Comparison of ENCODE assay signal across 25 cellular contexts in the genomic region with DNA sequence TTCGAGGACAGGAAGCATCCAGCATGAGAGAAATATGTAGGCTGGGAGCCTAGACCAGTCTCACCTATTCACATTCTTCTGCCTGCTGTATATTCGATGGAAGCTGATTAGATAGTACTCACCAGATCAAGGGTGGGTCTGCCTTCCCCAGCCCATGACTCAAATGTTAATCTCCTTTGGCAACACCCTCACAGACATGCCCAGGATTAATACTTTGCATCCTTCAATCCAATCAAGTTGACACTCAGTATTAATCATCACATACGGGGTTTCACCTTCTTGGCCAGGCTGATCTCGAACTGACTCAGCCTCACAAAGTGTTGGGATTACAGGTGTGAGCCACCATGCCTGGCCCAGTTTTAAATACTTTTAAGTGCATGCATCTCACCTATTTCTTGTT. TPM values are rescaled to one million over a fixed set of nuclear protein-coding genes. Genes with fewer than 3 reads are reported as not detected.
A peak's percentile ranks its signal among the peaks of the same experiment; 100 is the strongest.
DNase-seq lines count a peak whose midpoint lies in the region; TF ChIP-seq lines count a peak whose summit lies in the region.
"Had no signal": no experiment of that assay in that cellular context is flagged by ENCODE, and none has a peak within 500 bp of the region (broad histone marks: within the 10 kb centered on the region; RNA-seq: fewer than 3 reads in every experiment).

No MANE protein-coding gene starts in this region.

- H3K4me1 ChIP-seq in trophoblast cell (ENCODE audit: control insufficient read depth in 1 of 2, insufficient read depth in 2 of 2, low read length in 2 of 2) (no peaks in the 10 kb centered on the region), prostate gland (replicated peaks) (no peaks in the 10 kb centered on the region)
- H3K4me1 ChIP-seq: BLaER1 treated with 17β-estradiol and CSF1 and Interleukin-3, amounts not matched to agents 10 nM and 100 nM; Caco-2 had no signal

- H4K91ac ChIP-seq in trophoblast cell (ENCODE audit: low read depth, low read length) = no peak overlapping the region

- no peak overlapping the region for H3K9ac ChIP-seq in trophoblast cell (ENCODE audit: low read length)
- H3K9ac ChIP-seq: BLaER1 treated with 17β-estradiol and CSF1 and Interleukin-3, amounts not matched to agents 10 nM and 100 nM had no signal

- H3K27me3 ChIP-seq in MG63 (no peaks in the 10 kb centered on the region), WERI-Rb-1 (ENCODE audit: insufficient read depth, low read depth, severe bottlenecking) (no peaks in the 10 kb centered on the region), trophoblast cell (ENCODE audit: insufficient read depth, low read length) (no peaks in the 10 kb centered on the region), prostate gland (replicated peaks; ENCODE audit: insufficient read depth) (no peaks in the 10 kb centered on the region)
- H3K27me3 ChIP-seq: BLaER1 treated with 17β-estradiol and CSF1 and Interleukin-3, amounts not matched to agents 10 nM and 100 nM had no signal

- H3K36me3 ChIP-seq in MG63 = no peaks in the 10 kb centered on the region
- no peaks in the 10 kb centered on the region for H3K36me3 ChIP-seq in WERI-Rb-1
- H3K36me3 ChIP-seq in trophoblast cell (ENCODE audit: control insufficient read depth in 1 of 2, insufficient read depth in 2 of 2, low read length in 2 of 2) = no peaks in the 10 kb centered on the region
- no peaks in the 10 kb centered on the region for H3K36me3 ChIP-seq in prostate gland
- H3K36me3 ChIP-seq: BLaER1 treated with 17β-estradiol and CSF1 and Interleukin-3, amounts not matched to agents 10 nM and 100 nM had no signal

- H3K14ac ChIP-seq in trophoblast cell (ENCODE audit: low read length) = no peak overlapping the region

- intact Hi-C loops in activated naive CD4-positive, alpha-beta T cell treated with anti-CD3 and anti-CD28 coated beads for 36 hours (cut with micrococcal nuclease) = no loop called here
- intact Hi-C loops in prostate gland (cut with DNase I) = no loop called here

- H4K12ac ChIP-seq in trophoblast cell (ENCODE audit: low read depth, low read length) = no peak overlapping the region

- no peak overlapping the region for H2AK5ac ChIP-seq in trophoblast cell (ENCODE audit: low read length)

- H3K4me3 Mint-ChIP-seq in activated naive CD4-positive, alpha-beta T cell treated with anti-CD3 and anti-CD28 coated beads for 36 hours = no peak overlapping the region
- H3K4me3 Mint-ChIP-seq: brain; H9; naive thymus-derived CD4-positive, alpha-beta T cell had no signal

- H3K9me3 ChIP-seq in MG63 (peaks cover 3% of the 10 kb centered on the region; the same call in 1 of the 2 replicates), WERI-Rb-1 (ENCODE audit: severe bottlenecking) (peaks cover 2% of the 10 kb centered on the region), trophoblast cell (ENCODE audit: insufficient read depth, low read depth, low read length) (peaks cover 3% of the 10 kb centered on the region), prostate gland (no peaks in the 10 kb centered on the region)
- H3K9me3 ChIP-seq: Caco-2 had no signal

- no peaks in the 10 kb centered on the region for H3K36me3 Mint-ChIP-seq in activated naive CD4-positive, alpha-beta T cell treated with anti-CD3 and anti-CD28 coated beads for 36 hours (ENCODE audit: low read depth)
- H3K36me3 Mint-ChIP-seq: brain; naive thymus-derived CD4-positive, alpha-beta T cell had no signal

- H3K4me2 ChIP-seq in trophoblast cell (ENCODE audit: low read length) = no peak overlapping the region
- H3K4me2 ChIP-seq: BLaER1 treated with 17β-estradiol and CSF1 and Interleukin-3, amounts not matched to agents 10 nM and 100 nM had no signal

- H3K18ac ChIP-seq in trophoblast cell (ENCODE audit: low read length) = no peak overlapping the region

- no peak overlapping the region for H2BK12ac ChIP-seq in trophoblast cell (ENCODE audit: low read length)

- no peak overlapping the region for H2BK120ac ChIP-seq in trophoblast cell (ENCODE audit: insufficient read depth, low read length, poor library complexity)

- no peaks in the 10 kb centered on the region for H3K79me2 ChIP-seq in trophoblast cell (ENCODE audit: control insufficient read depth, insufficient read depth, low read length, poor library complexity)

- CTCF ChIA-PET in activated naive CD4-positive, alpha-beta T cell treated with anti-CD3 and anti-CD28 coated beads for 36 hours (lab: Charles Lee) = no interaction called here

- H3K4me1 Mint-ChIP-seq in activated naive CD4-positive, alpha-beta T cell treated with anti-CD3 and anti-CD28 coated beads for 36 hours (ENCODE audit: low read depth) = peaks cover 4% of the 10 kb centered on the region
- H3K4me1 Mint-ChIP-seq: H9; naive thymus-derived CD4-positive, alpha-beta T cell had no signal

- H2BK5ac ChIP-seq in trophoblast cell (ENCODE audit: low read depth, low read length, poor library complexity) = no peak overlapping the region

- H3K4me3 ChIP-seq in MG63 = no peak overlapping the region
- no peak overlapping the region for H3K4me3 ChIP-seq in WERI-Rb-1 (ENCODE audit: low read depth, low read length)
- H3K4me3 ChIP-seq in trophoblast cell (ENCODE audit: low read depth, low read length) = no peak overlapping the region
- no peak overlapping the region for H3K4me3 ChIP-seq in prostate gland
- H3K4me3 ChIP-seq: BLaER1 treated with 17β-estradiol and CSF1 and Interleukin-3, amounts not matched to agents 10 nM and 100 nM had no signal

- no peaks in the 10 kb centered on the region for H3K79me1 ChIP-seq in trophoblast cell (ENCODE audit: low read length)

- no peak overlapping the region for H2AFZ ChIP-seq in trophoblast cell (ENCODE audit: insufficient read depth, low read length, poor library complexity)

- no peak for TF ChIP-seq CTCF in WERI-Rb-1 (IDR thresholded peaks at IDR 0.05; ENCODE audit: low read depth, low read length)
- no peak for TF ChIP-seq CTCF in prostate gland (IDR thresholded peaks at IDR 0.05)

- H3K4ac ChIP-seq in trophoblast cell (ENCODE audit: low read depth, low read length) = no peak overlapping the region

- H4K8ac ChIP-seq in trophoblast cell (ENCODE audit: low read depth, low read length) = no peak overlapping the region

- no peak overlapping the region for H3K23ac ChIP-seq in trophoblast cell (ENCODE audit: low read length)

- H3K27ac ChIP-seq in WERI-Rb-1 (no peak overlapping the region), trophoblast cell (ENCODE audit: low read depth, low read length) (no peak overlapping the region), prostate gland (no peak overlapping the region)
- H3K27ac ChIP-seq: BLaER1 treated with 17β-estradiol and CSF1 and Interleukin-3, amounts not matched to agents 10 nM and 100 nM had no signal

- TF ChIP-seq POLR2A in prostate gland (IDR thresholded peaks at IDR 0.05) = no peak

- WGBS in trophoblast cell (ENCODE audit: extremely low coverage, insufficient coverage, insufficient read length) = no CpG with 5 or more reads among the region's 4 CpGs
- 71% methylated on average over 4 of the region's 4 CpGs for WGBS in prostate gland

- DNase-seq in activated naive CD4-positive, alpha-beta T cell treated with anti-CD3 and anti-CD28 coated beads for 36 hours = peak; percentile 57
- no peak for DNase-seq in activated naive CD4-positive, alpha-beta T cell (lab: John Stamatoyannopoulos, UW)
- DNase-seq in MG63 (peak; percentile 61), WERI-Rb-1 (peak; percentile 77), trophoblast cell (peak; percentile 77 to 88), NCI-H128 (lab: John Stamatoyannopoulos, UW; ENCODE audit: unreplicated experiment) (no peak), prostate gland (ENCODE audit: low spot score) (no peak)
- DNase-seq: activated CD4-positive, alpha-beta T cell treated with anti-CD3 and anti-CD28 coated beads for 1 hour; activated gamma-delta T cell; Caco-2; GDM1; glutamatergic neuron; H9; islet precursor cell; naive thymus-derived CD4-positive, alpha-beta T cell; NCI-H1105 treated with DMSO at 0.1 percent for 48 hours; NCI-H2029; NCI-H748 treated with DMSO at 0.1 percent for 48 hours had no signal

- H3K9me3 Mint-ChIP-seq in activated naive CD4-positive, alpha-beta T cell treated with anti-CD3 and anti-CD28 coated beads for 36 hours = no peaks in the 10 kb centered on the region

- peaks cover 2% of the 10 kb centered on the region for H3K27me3 Mint-ChIP-seq in activated naive CD4-positive, alpha-beta T cell treated with anti-CD3 and anti-CD28 coated beads for 36 hours (ENCODE audit: low read depth)
- H3K27me3 Mint-ChIP-seq: brain had no signal

- H3K27ac Mint-ChIP-seq in activated naive CD4-positive, alpha-beta T cell treated with anti-CD3 and anti-CD28 coated beads for 36 hours = no peak overlapping the region
- H3K27ac Mint-ChIP-seq: brain; H9; naive thymus-derived CD4-positive, alpha-beta T cell had no signal

RNA-seq across cellular contexts. Expression of a gene that starts 30.5 kb away (rescaled TPM):
- total RNA-seq in activated naive CD4-positive, alpha-beta T cell treated with anti-CD3 and anti-CD28 coated beads for 36 hours = not detected
- not detected in 2 replicates for total RNA-seq in MG63 (2014; rRNA removed; shearing (Covaris generic); ENCODE audit: low replicate concordance)
- polyA plus RNA-seq in trophoblast cell (2013) = 0.07 TPM in 2 replicates
- total RNA-seq in prostate gland = not detected
- total RNA-seq: chondrocyte; H9; M059J; naive thymus-derived CD4-positive, alpha-beta T cell; RPMI7951; T-helper 1 cell treated with Interleukin-12 subunit alpha and Interleukin-12 subunit beta and Interleukin-4 antibody, amounts not matched to agents 30 ng/mL and 1 ng/mL, for 36 hours; urinary bladder had no signal

RNA-seq across cellular contexts. Expression of a gene that starts 51.7 kb away (rescaled TPM):
- total RNA-seq in activated naive CD4-positive, alpha-beta T cell treated with anti-CD3 and anti-CD28 coated beads for 36 hours = not detected
- total RNA-seq in MG63 (2014; rRNA removed; shearing (Covaris generic); ENCODE audit: low replicate concordance) = 9.7 and 24.1 TPM in 2 replicates
- polyA plus RNA-seq in trophoblast cell (2013) = 0.03 and 0.08 TPM in 2 replicates
- 100 to 1,000 TPM in 1 of 2 donors, 1 to 10 TPM in 1; 3.7 to 187 TPM for total RNA-seq in prostate gland
- total RNA-seq: RPMI7951; T-helper 1 cell treated with Interleukin-12 subunit alpha and Interleukin-12 subunit beta and Interleukin-4 antibody, amounts not matched to agents 30 ng/mL and 1 ng/mL, for 36 hours had no signal
- polyA plus RNA-seq: naive thymus-derived CD4-positive, alpha-beta T cell had no signal

Comparison
In these comparisons a context has a peak if more than half of its experiments do, and no peak if none do; other contexts are left out.
1. DNase-seq: peak in activated naive CD4-positive, alpha-beta T cell treated with anti-CD3 and anti-CD28 coated beads for 36 hours (single experiment), MG63 (single experiment), WERI-Rb-1 (single experiment) and trophoblast cell (2 of 2); none in activated naive CD4-positive, alpha-beta T cell (0 of 4), NCI-H128 (single experiment) and prostate gland (single experiment).
2. RNA of a gene that starts 51.7 kb away (total RNA-seq): 3.7 to 187 TPM in prostate gland and 9.7 to 24.1 TPM in MG63; not detected in activated naive CD4-positive, alpha-beta T cell treated with anti-CD3 and anti-CD28 coated beads for 36 hours; every median in the first group is over 4 times any median in the second.